8 cellular contexts compared by ENCODE assay signal in the genomic region with DNA sequence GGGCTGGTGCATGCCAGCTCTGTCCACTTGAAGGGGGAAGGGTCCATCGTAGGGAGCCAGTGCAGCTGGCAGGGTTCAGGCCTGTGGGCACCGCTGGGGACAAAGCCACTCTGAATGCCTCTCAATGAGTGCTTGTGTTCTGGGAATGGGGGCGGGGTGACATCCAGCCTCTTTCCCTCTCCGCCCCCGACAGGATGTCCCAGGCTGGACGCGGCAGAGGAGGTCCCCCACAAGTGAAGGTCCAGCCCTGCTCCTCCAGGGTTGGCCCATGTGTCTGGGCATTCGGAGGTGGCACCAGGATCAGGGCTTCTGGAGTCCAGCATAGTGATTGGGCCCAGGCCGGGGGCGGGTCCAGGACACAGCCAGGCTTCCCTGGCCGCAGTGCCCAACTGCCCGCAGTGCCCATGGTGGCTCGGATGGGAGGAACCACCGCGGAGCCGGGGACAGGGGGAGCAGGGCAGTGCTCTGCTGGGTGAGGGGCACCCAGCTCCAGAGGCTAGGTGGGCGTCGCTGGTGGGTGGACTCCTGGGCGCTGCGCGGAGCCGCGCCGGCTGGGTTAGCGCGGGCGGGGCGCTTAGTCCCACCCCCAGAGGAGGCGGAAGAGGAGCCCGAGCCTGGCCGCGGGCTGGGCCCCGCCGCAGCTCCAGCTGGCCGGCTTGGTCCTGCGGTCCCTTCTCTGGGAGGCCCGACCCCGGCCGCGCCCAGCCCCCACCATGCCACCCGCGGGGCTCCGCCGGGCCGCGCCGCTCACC. TPM values are rescaled to one million over a fixed set of nuclear protein-coding genes. Genes with fewer than 3 reads are reported as not detected.
DNase-seq lines count a peak whose midpoint lies in the region; ATAC-seq and TF ChIP-seq lines count a peak whose summit lies in the region.

A gene with protein sequence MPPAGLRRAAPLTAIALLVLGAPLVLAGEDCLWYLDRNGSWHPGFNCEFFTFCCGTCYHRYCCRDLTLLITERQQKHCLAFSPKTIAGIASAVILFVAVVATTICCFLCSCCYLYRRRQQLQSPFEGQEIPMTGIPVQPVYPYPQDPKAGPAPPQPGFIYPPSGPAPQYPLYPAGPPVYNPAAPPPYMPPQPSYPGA (plus strand): TSS at position 617 of the 752 bp plus-strand sequence. CDS start 97 bp downstream, at position 714.

- ATAC-seq in GM21515 (IDR thresholded peaks at IDR 0.05; ENCODE audit: unreplicated experiment) = no peak
- no peak for ATAC-seq in HG03097 (IDR thresholded peaks at IDR 0.05; ENCODE audit: low FRiP score, unreplicated experiment)

- H3K36me3 ChIP-seq in HAP-1 (replicated peaks) = no peaks in the 10 kb centered on the region

- peak; percentile 96 for DNase-seq in Ammon's horn (ENCODE audit: low spot score)
- peak in 1 of 2 experiments; percentile 29 for DNase-seq in HAP-1 (ENCODE audit: low spot score in 2 of 2)
- no peak for DNase-seq in epithelial cell of proximal tubule (ENCODE audit: low read depth)
- DNase-seq in mesenteric fat pad (ENCODE audit: low spot score) = peak; percentile 93
- peak; percentile 93 for DNase-seq in superior temporal gyrus (ENCODE audit: extremely low spot score)

- H3K4me1 ChIP-seq in HAP-1 = no peaks in the 10 kb centered on the region

- H3K27me3 ChIP-seq in HAP-1 (ENCODE audit: low read depth) = peaks cover 12% of the 10 kb centered on the region; the same call in 1 of the 2 replicates

- H3K4me3 ChIP-seq in HAP-1 (peak within 1 kb of the TSS; percentile 11; the same call in 1 of the 2 replicates), WI38 (ENCODE audit: low read depth, low read length) (peak within 1 kb of the TSS; percentile 78), epithelial cell of proximal tubule (ENCODE audit: low read depth, low read length) (peak within 1 kb of the TSS; percentile 83)

- TF ChIP-seq CTCF in WI38 (IDR thresholded peaks at IDR 0.05; ENCODE audit: low read depth, low read length) (no peak), epithelial cell of proximal tubule (conservative IDR thresholded peaks at IDR 0.05; ENCODE audit: low read depth, low read length) (no peak)

- no peaks in the 10 kb centered on the region for H3K9me3 ChIP-seq in HAP-1

- in situ Hi-C loops in HAP-1 (cut with MboI; ENCODE audit: low sequenced_read_pairs) = no loop called here

RNA-seq across cellular contexts. Expression of the gene that starts here (rescaled TPM):
- total RNA-seq in epithelial cell of proximal tubule (10.9 and 22.4 TPM in 2 replicates), mesenteric fat pad (10.3 TPM)

Comparison
In these comparisons a context has a peak if more than half of its experiments do, and no peak if none do; other contexts are left out.
1. H3K4me3 ChIP-seq: peak in every context shown above with its lines; median percentile 83 in epithelial cell of proximal tubule; 78 in WI38; 11 in HAP-1.